ENCODE assay signal across 8 cellular contexts in the genomic region with DNA sequence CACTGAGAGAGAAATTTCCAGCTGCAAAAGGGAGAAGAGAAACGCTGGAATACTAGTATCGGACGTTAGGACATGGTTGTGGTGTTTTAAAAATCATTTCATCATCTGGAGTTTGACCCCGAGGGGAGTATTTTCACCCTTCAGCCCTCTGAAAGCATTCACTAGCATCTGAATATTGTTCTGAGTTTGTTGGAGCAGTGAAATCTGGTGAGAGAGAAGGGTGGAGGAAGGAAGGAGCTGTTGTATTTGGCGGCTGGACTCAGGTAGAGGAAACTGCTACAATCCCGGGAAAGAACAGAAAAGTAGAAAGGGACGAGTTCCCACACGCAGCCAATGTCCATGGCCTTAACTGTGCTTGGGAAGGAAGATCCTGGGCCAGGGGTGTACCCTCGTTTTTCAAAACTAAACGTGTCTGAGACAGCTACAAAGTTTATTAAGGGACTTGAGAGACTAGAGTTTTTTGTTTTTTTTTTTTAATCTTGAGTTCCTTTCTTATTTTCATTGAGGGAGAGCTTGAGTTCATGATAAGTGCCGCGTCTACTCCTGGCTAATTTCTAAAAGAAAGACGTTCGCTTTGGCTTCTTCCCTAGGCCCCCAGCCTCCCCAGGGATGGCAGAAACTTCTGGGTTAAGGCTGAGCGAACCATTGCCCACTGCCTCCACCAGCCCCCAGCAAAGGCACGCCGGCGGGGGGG. TPM values are rescaled to one million over a fixed set of nuclear protein-coding genes. Genes with fewer than 3 reads are reported as not detected.
A peak's percentile ranks its signal among the peaks of the same experiment; 100 is the strongest.
DNase-seq lines count a peak whose midpoint lies in the region; ATAC-seq lines count a peak whose summit lies in the region.

No MANE protein-coding gene starts in this region.

- H3K4me3 Mint-ChIP-seq in effector memory CD8-positive, alpha-beta T cell: peak overlapping the region; percentile 99

- H3K27ac Mint-ChIP-seq in effector memory CD8-positive, alpha-beta T cell: peak overlapping the region; percentile 100

- DNase-seq in stimulated activated CD4-positive, alpha-beta T cell treated with anti-CD3 and anti-CD28 coated beads, Interleukin-12 subunit alpha, Interleukin-12 subunit beta, amount 100 ng/mL, for 4 hours: peak; percentile 34
- no peak for DNase-seq in stimulated activated CD4-positive, alpha-beta T cell treated with anti-CD3 and anti-CD28 coated beads, Interleukin-4, amount 100 ng/mL, for 1 hour
- peak in 1 of 2 experiments; percentile 44 for DNase-seq in SJCRH30
- DNase-seq in effector memory CD8-positive, alpha-beta T cell: peak in 1 of 3 experiments; percentile 27
- no peak for DNase-seq in kidney tubule cell (ENCODE audit: low spot score)
- no peak for DNase-seq in activated gamma-delta T cell (lab: John Stamatoyannopoulos, UW)

- ATAC-seq in effector memory CD8-positive, alpha-beta T cell (replicated peaks): no peak
- ATAC-seq in GM19328 (IDR thresholded peaks at IDR 0.05; ENCODE audit: unreplicated experiment): no peak

- peak overlapping the region; percentile 94 for H3K9ac ChIP-seq in mucosa of stomach (ENCODE audit: low read length)

- H3K4me3 ChIP-seq in SJCRH30: peak overlapping the region; percentile 93
- peak overlapping the region; percentile 52 for H3K4me3 ChIP-seq in mucosa of stomach (ENCODE audit: low read length)

- H3K27me3 ChIP-seq in SJCRH30: no peaks in the 10 kb centered on the region
- H3K27me3 ChIP-seq in mucosa of stomach (ENCODE audit: control insufficient read depth, insufficient read depth, low read length): no peaks in the 10 kb centered on the region

- no peaks in the 10 kb centered on the region for H3K9me3 Mint-ChIP-seq in effector memory CD8-positive, alpha-beta T cell

- H3K9me3 ChIP-seq in SJCRH30 (replicated peaks): no peaks in the 10 kb centered on the region
- H3K9me3 ChIP-seq in mucosa of stomach (ENCODE audit: control insufficient read depth, low read length): no peaks in the 10 kb centered on the region

- H3K36me3 ChIP-seq in SJCRH30 (peaks cover 7% of the 10 kb centered on the region; the same call in 1 of the 2 replicates), mucosa of stomach (ENCODE audit: control insufficient read depth, insufficient read depth, low read length) (no peaks in the 10 kb centered on the region)

- H3K27me3 Mint-ChIP-seq in effector memory CD8-positive, alpha-beta T cell: no peaks in the 10 kb centered on the region

- peaks cover 49 to 69% of the 10 kb centered on the region in 2 donors for H3K4me1 Mint-ChIP-seq in effector memory CD8-positive, alpha-beta T cell (ENCODE audit: low read depth in 2 of 2)

- H3K27ac ChIP-seq in SJCRH30: peak overlapping the region; percentile 74

- H3K4me1 ChIP-seq in SJCRH30 (peaks cover 9% of the 10 kb centered on the region), mucosa of stomach (ENCODE audit: control insufficient read depth, insufficient read depth, low read length) (peaks cover 36% of the 10 kb centered on the region)

- peaks cover 73% of the 10 kb centered on the region for H3K36me3 Mint-ChIP-seq in effector memory CD8-positive, alpha-beta T cell (ENCODE audit: insufficient read depth)

RNA-seq across cellular contexts. Expression of a gene that starts 0.9 kb away (rescaled TPM):
- total RNA-seq in SJCRH30 (2014; rRNA removed; shearing (Covaris generic)): 37.1 and 37.6 TPM in 2 replicates

RNA-seq across cellular contexts. Expression of a gene that starts 20.3 kb away (rescaled TPM):
- total RNA-seq in SJCRH30 (2014; rRNA removed; shearing (Covaris generic)): 1.1 and 1.3 TPM in 2 replicates
